12 cellular contexts compared by ENCODE assay signal in the genomic region with DNA sequence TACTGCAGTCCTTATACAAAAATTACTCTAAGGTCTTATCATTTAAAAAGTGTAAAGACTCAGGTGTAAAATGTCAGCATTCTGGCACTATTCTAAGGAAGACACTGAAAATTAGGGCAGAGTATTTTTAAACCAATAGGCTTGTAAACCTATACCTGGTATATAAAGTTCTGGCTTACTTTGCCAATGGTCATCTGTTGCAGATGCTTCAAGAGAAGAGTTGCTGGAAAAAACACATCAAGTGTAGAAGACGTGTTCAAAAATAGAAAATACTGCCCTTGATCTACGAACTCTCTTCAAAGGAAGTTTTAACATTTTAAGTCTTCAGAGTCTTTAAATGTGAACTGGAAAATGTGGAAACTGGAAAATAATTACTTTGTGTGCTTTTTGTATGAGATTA. TPM values are rescaled to one million over a fixed set of nuclear protein-coding genes. Genes with fewer than 3 reads are reported as not detected.
DNase-seq lines count a peak whose midpoint lies in the region; ATAC-seq, FAIRE-seq and TF ChIP-seq lines count a peak whose summit lies in the region.
"Had no signal": no experiment of that assay in that cellular context is flagged by ENCODE, and none has a peak within 500 bp of the region (broad histone marks: within the 10 kb centered on the region; RNA-seq: fewer than 3 reads in every experiment).

No MANE protein-coding gene starts in this region.

- TF ChIP-seq EP300 in ovary (IDR thresholded peaks at IDR 0.05), result no peak

- no peak for TF ChIP-seq POLR2A in GM12892 (IDR thresholded peaks at IDR 0.05; ENCODE audit: low read depth, low read length)
- no peak for TF ChIP-seq POLR2A in adrenal gland (IDR thresholded peaks at IDR 0.05)
- no peak for TF ChIP-seq POLR2A in ovary (IDR thresholded peaks at IDR 0.05)

- intact Hi-C loops in A673 (cut with micrococcal nuclease; ENCODE audit: unreplicated experiment) (no loop called here), adrenal gland (cut with DNase I) (no loop called here), ovary (cut with DNase I) (no loop called here)

- H3K27me3 ChIP-seq in A673 (replicated peaks; ENCODE audit: insufficient read depth, low read depth, low read length, poor library complexity) (no peaks in the 10 kb centered on the region), adrenal gland (no peaks in the 10 kb centered on the region), muscle layer of colon (ENCODE audit: control insufficient read depth in 1 of 2, insufficient read depth in 2 of 2, low read length in 2 of 2) (no peaks in the 10 kb centered on the region), ovary (no peaks in the 10 kb centered on the region)

- no TSS peak for BruUV-seq in A673 (replicated peaks; lab: Mats Ljungman, UMichigan)

- ATAC-seq in HG03045 (IDR thresholded peaks at IDR 0.05; ENCODE audit: unreplicated experiment), result no peak

- 9 to 17% (median 12%) methylated on average over 2 of the region's 2 CpGs for WGBS in adrenal gland, 4 donors
- 1 to 3% (median 2%) methylated on average over 2 of the region's 2 CpGs for WGBS in ovary, 3 donors

- H3K36me3 ChIP-seq in A673 (ENCODE audit: insufficient read depth, low read length, poor library complexity, severe bottlenecking), result no peaks in the 10 kb centered on the region
- no peaks in the 10 kb centered on the region for H3K36me3 ChIP-seq in adrenal gland (replicated peaks in 1 of 2)
- H3K36me3 ChIP-seq in muscle layer of colon (ENCODE audit: insufficient read depth, low read length), result no peaks in the 10 kb centered on the region
- no peaks in the 10 kb centered on the region for H3K36me3 ChIP-seq in ovary

- POLR2A ChIA-PET in A673 (lab: Charles Lee; ENCODE audit: low non-redundant PET), result no interaction called here

- TF ChIP-seq CTCF in A673 (conservative IDR thresholded peaks at IDR 0.05; ENCODE audit: low read depth, low read length), result no peak
- no peak for TF ChIP-seq CTCF in adrenal gland (IDR thresholded peaks at IDR 0.05)
- TF ChIP-seq CTCF in ovary (IDR thresholded peaks at IDR 0.05), result no peak
- no peak for TF ChIP-seq CTCF in GM20000 (IDR thresholded peaks at IDR 0.05; ENCODE audit: extremely low read depth, missing control alignments)

- peak; percentile 72 for FAIRE-seq in GM12892 (lab: Jason Lieb, UNC)

- H3K9me3 ChIP-seq in A673 (ENCODE audit: low read depth, low read length, poor library complexity, severe bottlenecking), result no peaks in the 10 kb centered on the region
- H3K9me3 ChIP-seq in adrenal gland (replicated peaks in 1 of 3), result no peaks in the 10 kb centered on the region
- H3K9me3 ChIP-seq in muscle layer of colon (ENCODE audit: low read length), result no peaks in the 10 kb centered on the region
- H3K9me3 ChIP-seq in ovary, result no peaks in the 10 kb centered on the region

- H3K27ac ChIP-seq in A673 (ENCODE audit: low read depth, low read length, poor library complexity, severe bottlenecking) (peak overlapping the region; percentile 12), adrenal gland (peak overlapping the region in 4 of 5 donors; percentile 35 to 76 (median 55)), muscle layer of colon (ENCODE audit: low read depth, low read length) (peak overlapping the region; percentile 49), ovary (peak overlapping the region in 1 of 2 donors; percentile 56)

- H3K4me3 ChIP-seq in A673 (ENCODE audit: low read depth, low read length, poor library complexity, severe bottlenecking) (peak overlapping the region; percentile 40), adrenal gland (peak overlapping the region in 1 of 4 donors; percentile 60), muscle layer of colon (ENCODE audit: low read depth in 1 of 2, low read length in 2 of 2) (peak overlapping the region in 1 of 2 donors; percentile 49), ovary (no peak overlapping the region)

- CTCF ChIA-PET in A673 (lab: Charles Lee), result no interaction called here

- no peak overlapping the region for H3K9ac ChIP-seq in muscle layer of colon (ENCODE audit: low read length)

- DNase-seq in A673 (ENCODE audit: low spot score) (peak; percentile 6), GM12892 (ENCODE audit: insufficient read length) (no peak), adrenal gland (no peak), ovary (no peak), GM20000 (ENCODE audit: low spot score) (no peak)
- DNase-seq in stimulated activated CD4-positive, alpha-beta T cell treated with anti-CD3 and anti-CD28 coated beads, Interleukin-4, amount 100 ng/mL, for 4 hours, result no peak
- DNase-seq: anterior cingulate cortex, DMS 273 treated with DMSO at 0.1 percent for 48 hours, Kasumi-1, NCI-H524 had no signal

- H3K4me1 ChIP-seq in A673 (ENCODE audit: insufficient read depth, low read length, poor library complexity, severe bottlenecking) (peaks cover 71% of the 10 kb centered on the region), adrenal gland (replicated peaks in 1 of 2) (peaks cover 13 to 54% of the 10 kb centered on the region in 2 donors), muscle layer of colon (ENCODE audit: insufficient read depth, low read length) (peaks cover 27% of the 10 kb centered on the region), ovary (ENCODE audit: insufficient read depth) (peaks cover 5% of the 10 kb centered on the region)

RNA-seq across cellular contexts. Expression of a gene that starts 23.9 kb away (rescaled TPM):
- total RNA-seq in A673 (2021) (51.3 and 57.7 TPM in 2 replicates), adrenal gland (10 to 100 TPM in 7 of 8 donors, 1 to 10 TPM in 1; 10.0 to 65.5 (median 21.3) TPM), ovary (10 to 100 TPM; 17.4 to 33.0 (median 22.6) TPM)
- 55.8 TPM for polyA plus RNA-seq in GM12892 (2012; ENCODE audit: missing spikeins)
- polyA plus RNA-seq in adrenal gland (10 to 100 TPM; 13.1 to 34.4 (median 23.6) TPM), ovary (10 to 100 TPM; 20.6 to 22.4 TPM)
